11 cellular contexts compared by ENCODE assay signal in the genomic region with DNA sequence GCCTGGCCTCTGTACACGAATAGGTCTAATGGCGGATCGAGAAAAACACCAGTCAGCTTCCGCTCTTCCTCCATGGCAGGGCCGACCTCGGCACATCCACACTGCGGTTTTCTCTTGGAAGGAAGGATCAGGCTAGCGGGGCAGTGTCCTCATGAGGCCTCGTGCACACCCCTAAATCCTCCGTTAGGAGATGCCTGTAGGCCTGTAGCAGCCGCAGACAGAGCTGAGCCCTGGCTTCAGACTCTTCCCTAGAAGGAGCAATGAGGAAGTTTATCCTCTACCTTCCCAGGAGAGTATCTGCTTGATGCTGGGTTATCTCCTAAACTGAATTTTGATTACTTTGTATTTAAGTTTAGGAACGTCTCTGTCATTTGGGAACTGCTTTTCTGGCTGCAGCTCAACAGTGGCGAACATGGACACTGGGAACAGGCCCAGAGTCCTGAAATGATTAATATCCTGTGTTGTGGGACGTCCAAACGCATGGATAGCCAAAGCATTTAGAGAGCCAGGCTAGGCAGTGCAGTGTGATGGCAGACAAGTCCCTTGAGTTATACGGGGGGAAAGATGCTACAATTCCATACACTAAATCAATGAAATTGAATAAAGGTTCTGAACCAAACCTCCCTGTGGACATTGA. TPM values are rescaled to one million over a fixed set of nuclear protein-coding genes. Genes with fewer than 3 reads are reported as not detected.
DNase-seq lines count a peak whose midpoint lies in the region; ATAC-seq and TF ChIP-seq lines count a peak whose summit lies in the region.
"Had no signal": no experiment of that assay in that cellular context is flagged by ENCODE, and none has a peak within 500 bp of the region (broad histone marks: within the 10 kb centered on the region; RNA-seq: fewer than 3 reads in every experiment).

No MANE protein-coding gene starts in this region.

- H3K79me2 ChIP-seq in HCT116 (ENCODE audit: insufficient read depth, low read length), result no peaks in the 10 kb centered on the region

- no peaks in the 10 kb centered on the region for H4K20me1 ChIP-seq in HCT116 (ENCODE audit: insufficient read depth)

- intact Hi-C loops in HCT116 (cut with micrococcal nuclease) (loop anchor here (1.0 kb wide), 1 partner anchor 74 kb away; no protein-coding TSS in a partner anchor), breast epithelium (cut with DNase I; ENCODE audit: low total_unique reads) (no loop called here), dorsolateral prefrontal cortex (cut with DNase I) (no loop called here)

- H3K36me3 ChIP-seq in HCT116 (ENCODE audit: control insufficient read depth in 1 of 2, insufficient read depth in 2 of 2, low read length in 2 of 2) (no peaks in the 10 kb centered on the region), breast epithelium (no peaks in the 10 kb centered on the region), stomach smooth muscle (ENCODE audit: control insufficient read depth in 2 of 2, insufficient read depth in 2 of 2, low read length in 2 of 2) (no peaks in the 10 kb centered on the region)

- TSS peak; percentile 60 for BruUV-seq in HCT116 (replicated peaks; lab: Mats Ljungman, UMichigan)

- ATAC-seq in HCT116 (peak; percentile 46), GM21447 (IDR thresholded peaks at IDR 0.05; ENCODE audit: unreplicated experiment) (no peak)

- TF ChIP-seq POLR2A in HCT116 (IDR thresholded peaks at IDR 0.05; ENCODE audit: borderline replicate concordance, extremely low read depth, insufficient read depth, insufficient read length), result no peak
- TF ChIP-seq POLR2A in breast epithelium (IDR thresholded peaks at IDR 0.05), result no peak

- H2AFZ ChIP-seq in HCT116 (ENCODE audit: low read depth, low read length, poor library complexity, severe bottlenecking), result no peak overlapping the region

- RAD21 ChIA-PET in HCT116 (lab: Charles Lee; ENCODE audit: low non-redundant PET in 1 of 2, low total read pairs in 2 of 2, uncharacterized antibody in 2 of 2, unreplicated experiment in 2 of 2), result no interaction called here

- POLR2A ChIA-PET in HCT116 (lab: Charles Lee), result interaction anchor here (1.9 kb wide), 1 partner anchor 11 kb away, joined by 5 read pairs; no protein-coding TSS in a partner anchor

- CTCF ChIA-PET in HCT116 (lab: Charles Lee), result interaction anchor here (1.5 to 2.4 kb wide), 3 partner anchors 11 to 74 kb away, joined by 4 to 7 read pairs (median 5); no protein-coding TSS in a partner anchor

- H3K27ac ChIP-seq in HCT116 (ENCODE audit: low read depth, low read length) (peak overlapping the region; percentile 32), breast epithelium (peak overlapping the region; percentile 88 to 91), layer of hippocampus (ENCODE audit: low read depth, low read length) (peak overlapping the region; percentile 22), stomach smooth muscle (ENCODE audit: low read length) (peak overlapping the region; percentile 68), dorsolateral prefrontal cortex (peak overlapping the region in 4 of 59 donors; percentile 3 to 68 (median 20))

- no peaks in the 10 kb centered on the region for H3K9me2 ChIP-seq in HCT116 (ENCODE audit: insufficient read depth)

- DNase-seq in HCT116 (ENCODE audit: low read depth, low spot score) (no peak), breast epithelium (ENCODE audit: low spot score in 2 of 2) (no peak), dorsolateral prefrontal cortex (no peak), islet precursor cell (no peak), DMS 273 (lab: John Stamatoyannopoulos, UW; ENCODE audit: unreplicated experiment) (no peak)
- DNase-seq: activated gamma-delta T cell treated with Interleukin-2 at 50 U/mL for 16 hours, NCI-H510A, posterior cingulate gyrus had no signal

- H3K4me1 ChIP-seq in HCT116 (ENCODE audit: control insufficient read depth in 1 of 2, insufficient read depth in 2 of 2, low read length in 2 of 2) (peaks cover 21 to 43% of the 10 kb centered on the region in 2 experiments), breast epithelium (peaks cover 13 to 26% of the 10 kb centered on the region in 2 donors), stomach smooth muscle (ENCODE audit: control insufficient read depth, insufficient read depth, low read length) (peaks cover 22% of the 10 kb centered on the region)

- H3K9me3 ChIP-seq in HCT116 (ENCODE audit: control insufficient read depth in 1 of 2, insufficient read depth in 1 of 2, low read depth in 1 of 2, low read length in 2 of 2), result no peaks in the 10 kb centered on the region
- H3K9me3 ChIP-seq in breast epithelium, result no peaks in the 10 kb centered on the region
- no peaks in the 10 kb centered on the region for H3K9me3 ChIP-seq in stomach smooth muscle (ENCODE audit: control insufficient read depth in 2 of 2, low read length in 2 of 2)

- peak overlapping the region; percentile 74 for H3K4me2 ChIP-seq in HCT116 (ENCODE audit: low read length)

- TF ChIP-seq CTCF in HCT116 (IDR thresholded peaks at IDR 0.05 in 2 of 3, conservative IDR thresholded peaks at IDR 0.05 in 1 of 3; ENCODE audit: borderline replicate concordance in 1 of 3, insufficient read depth in 1 of 3, low read depth in 2 of 3, low read length in 2 of 3), result no peak
- TF ChIP-seq CTCF in breast epithelium (IDR thresholded peaks at IDR 0.05), result no peak
- no peak for TF ChIP-seq CTCF in dorsolateral prefrontal cortex (IDR thresholded peaks at IDR 0.05 in 54 of 56, conservative IDR thresholded peaks at IDR 0.05 in 2 of 56; ENCODE audit: low read depth in 1 of 56, partially characterized antibody in 56 of 56)

- H3K27me3 ChIP-seq in HCT116 (ENCODE audit: insufficient read depth, low read length), result peaks cover 10% of the 10 kb centered on the region; the same call in 1 of the 2 replicates
- H3K27me3 ChIP-seq in breast epithelium, result no peaks in the 10 kb centered on the region
- H3K27me3 ChIP-seq in layer of hippocampus (ENCODE audit: control insufficient read depth, insufficient read depth, low read length), result no peaks in the 10 kb centered on the region
- H3K27me3 ChIP-seq in stomach smooth muscle (ENCODE audit: control insufficient read depth in 1 of 2, insufficient read depth in 2 of 2, low read length in 2 of 2), result no peaks in the 10 kb centered on the region
- H3K27me3 ChIP-seq in dorsolateral prefrontal cortex, result peaks cover 0 to 5% (median 0%) of the 10 kb centered on the region in 45 donors

- TF ChIP-seq RAD21 in HCT116 (IDR thresholded peaks at IDR 0.05; ENCODE audit: low read depth), result no peak

- H3K4me3 ChIP-seq in HCT116 (replicated peaks in 1 of 2; ENCODE audit: low read depth in 1 of 2, low read length in 2 of 2), result peak overlapping the region in 1 of 2 experiments; percentile 21; a peak in 3 of 4 replicates
- H3K4me3 ChIP-seq in breast epithelium, result peak overlapping the region in 1 of 3 donors; percentile 29
- peak overlapping the region in 1 of 2 donors; percentile 50 for H3K4me3 ChIP-seq in stomach smooth muscle (ENCODE audit: low read length in 2 of 2)
- no peak overlapping the region for H3K4me3 ChIP-seq in dorsolateral prefrontal cortex

- H3K9ac ChIP-seq in HCT116 (ENCODE audit: low read length) (peak overlapping the region; percentile 45), stomach smooth muscle (ENCODE audit: low read length in 2 of 2) (no peak overlapping the region)

TF ChIP-seq in HCT116, 20 proteins besides CTCF, POLR2A, EP300 and RAD21:
- no peak for TF ChIP-seq SRF (IDR thresholded peaks at IDR 0.05; ENCODE audit: low read depth)
- no peak for TF ChIP-seq TCF7L2 (IDR thresholded peaks at IDR 0.05; ENCODE audit: borderline replicate concordance, extremely low read depth, insufficient read depth, insufficient read length)
- TF ChIP-seq FOSL1 (IDR thresholded peaks at IDR 0.05; ENCODE audit: low read depth), result no peak
- TF ChIP-seq EZH2phosphoT487 (IDR thresholded peaks at IDR 0.05; ENCODE audit: borderline replicate concordance), result no peak
- no peak for TF ChIP-seq ZNF274 (IDR thresholded peaks at IDR 0.05; ENCODE audit: low read depth, low read length)
- TF ChIP-seq EGR1 (IDR thresholded peaks at IDR 0.05; ENCODE audit: low read depth), result no peak
- no peak for TF ChIP-seq YY1 (IDR thresholded peaks at IDR 0.05; ENCODE audit: extremely low read depth, insufficient replicate concordance, low read depth, low read length)
- TF ChIP-seq ZFX (IDR thresholded peaks at IDR 0.05), result no peak
- TF ChIP-seq POLR2AphosphoS5 (IDR thresholded peaks at IDR 0.05; ENCODE audit: low read depth, low read length), result no peak
- TF ChIP-seq CBX3 (IDR thresholded peaks at IDR 0.05; ENCODE audit: low read depth), result no peak
- TF ChIP-seq ELF1 (IDR thresholded peaks at IDR 0.05; ENCODE audit: borderline replicate concordance, low read depth), result no peak
- TF ChIP-seq ATF3 (IDR thresholded peaks at IDR 0.05), result no peak

RNA-seq across cellular contexts. Expression of gene BMAL1, which starts 16.5 kb away (rescaled TPM):
- total RNA-seq in HCT116 (2021; ENCODE audit: unreplicated experiment) (17.6 TPM), breast epithelium (10 to 100 TPM; 42.0 to 57.5 (median 48.8) TPM), dorsolateral prefrontal cortex (100 to 1,000 TPM in 9 of 120 experiments, 10 to 100 TPM in 111; 32.1 to 122 (median 72.5) TPM)
- polyA plus RNA-seq in HCT116 (2012), result 6.5 and 7.8 TPM in 2 replicates
